Comparison of ENCODE assay signal across 1 cellular context in the genomic region with DNA sequence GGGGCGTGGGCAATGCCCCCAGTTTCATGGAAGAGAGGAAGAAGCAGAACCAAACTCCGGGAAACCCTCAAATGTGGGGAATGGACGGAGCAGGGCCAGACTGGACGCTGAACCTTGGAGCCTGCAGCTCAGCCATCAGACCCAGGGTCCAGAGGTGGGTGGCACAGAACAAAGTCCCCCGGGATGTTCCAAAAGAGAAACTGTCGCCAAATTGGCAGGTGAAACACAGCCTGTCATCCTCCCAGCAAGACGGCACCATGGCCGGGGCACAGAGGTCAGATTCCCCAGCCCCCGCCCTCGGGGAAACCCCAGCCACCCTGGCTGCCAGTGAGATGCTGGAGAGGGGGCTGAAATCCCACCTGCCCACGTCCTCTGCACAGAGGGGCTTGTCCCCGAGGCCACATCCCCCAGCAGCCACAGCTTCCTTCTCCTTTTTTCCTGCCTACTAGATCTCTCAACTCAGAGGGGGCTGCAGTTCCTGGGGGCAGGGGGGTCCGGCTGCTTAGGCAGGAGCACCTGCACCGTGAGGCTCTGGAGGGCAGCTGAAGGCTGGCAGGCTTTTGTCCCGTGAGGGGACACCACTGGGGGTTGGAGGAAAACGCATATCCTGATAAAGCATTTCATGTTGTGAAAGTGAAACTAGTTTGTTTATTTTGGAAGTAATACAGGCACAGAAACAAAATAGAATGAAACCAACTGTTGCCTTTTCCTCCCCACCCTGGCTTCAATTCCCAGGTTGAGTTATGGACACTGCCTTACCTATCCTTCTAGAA.
TF ChIP-seq lines count a peak whose summit lies in the region.

No MANE protein-coding gene starts in this region.

TF ChIP-seq in WTC11, 78 proteins besides CTCF, POLR2A, EP300 and RAD21 (continued from another document):
- no peak for TF ChIP-seq PRRX2 (CRISPR knock-in tag; IDR thresholded peaks at IDR 0.05)
- no peak for TF ChIP-seq GABPB1 (CRISPR knock-in tag; IDR thresholded peaks at IDR 0.05)
- TF ChIP-seq, protein P1, sequence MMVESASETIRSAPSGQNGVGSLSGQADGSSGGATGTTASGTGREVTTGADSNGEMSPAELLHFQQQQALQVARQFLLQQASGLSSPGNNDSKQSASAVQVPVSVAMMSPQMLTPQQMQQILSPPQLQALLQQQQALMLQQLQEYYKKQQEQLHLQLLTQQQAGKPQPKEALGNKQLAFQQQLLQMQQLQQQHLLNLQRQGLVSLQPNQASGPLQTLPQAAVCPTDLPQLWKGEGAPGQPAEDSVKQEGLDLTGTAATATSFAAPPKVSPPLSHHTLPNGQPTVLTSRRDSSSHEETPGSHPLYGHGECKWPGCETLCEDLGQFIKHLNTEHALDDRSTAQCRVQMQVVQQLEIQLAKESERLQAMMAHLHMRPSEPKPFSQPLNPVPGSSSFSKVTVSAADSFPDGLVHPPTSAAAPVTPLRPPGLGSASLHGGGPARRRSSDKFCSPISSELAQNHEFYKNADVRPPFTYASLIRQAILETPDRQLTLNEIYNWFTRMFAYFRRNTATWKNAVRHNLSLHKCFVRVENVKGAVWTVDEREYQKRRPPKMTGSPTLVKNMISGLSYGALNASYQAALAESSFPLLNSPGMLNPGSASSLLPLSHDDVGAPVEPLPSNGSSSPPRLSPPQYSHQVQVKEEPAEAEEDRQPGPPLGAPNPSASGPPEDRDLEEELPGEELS (CRISPR knock-in tag; IDR thresholded peaks at IDR 0.05): no peak
